ENCODE assay signal across 28 cellular contexts in the genomic region with DNA sequence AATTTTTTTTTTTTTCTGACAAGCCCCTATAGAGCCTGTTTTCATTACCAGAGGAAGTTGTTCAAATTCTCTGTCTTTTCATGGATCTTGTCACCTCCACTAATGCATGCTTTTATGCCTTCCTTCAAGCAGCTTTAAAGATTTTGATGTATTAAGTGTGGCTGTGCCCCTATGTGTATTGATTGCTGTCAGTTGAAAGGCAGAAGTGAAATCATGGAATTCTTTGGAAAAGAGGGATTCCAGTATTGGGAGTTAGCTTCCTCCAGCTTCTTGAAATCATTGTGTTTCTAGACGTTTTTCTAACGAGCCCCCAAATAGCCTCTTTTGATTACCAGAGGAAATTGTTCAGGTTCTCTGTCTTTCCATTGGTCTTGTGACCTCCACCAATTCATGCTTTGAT.
"Had no signal": no experiment of that assay in that cellular context is flagged by ENCODE, and none has a peak within 500 bp of the region (broad histone marks: within the 10 kb centered on the region; RNA-seq: fewer than 3 reads in every experiment).

No MANE protein-coding gene starts in this region.

- H3K27ac ChIP-seq: colonic mucosa, coronary artery, dorsolateral prefrontal cortex, epithelial cell of prostate, esophagus muscularis mucosa, esophagus squamous epithelium, foreskin keratinocyte, gastrocnemius medialis, gastroesophageal sphincter, heart left ventricle, heart right ventricle had no signal

- ATAC-seq: effector memory CD8-positive, alpha-beta T cell; esophagus mucosa; foreskin keratinocyte; gastrocnemius medialis; gastroesophageal sphincter; heart left ventricle; heart right ventricle had no signal

- FAIRE-seq: colon, endometrium, endothelial cell of umbilical vein, frontal cortex had no signal

- H3K4me3 ChIP-seq: colonic mucosa, coronary artery, dorsolateral prefrontal cortex, esophagus muscularis mucosa, esophagus squamous epithelium, gastrocnemius medialis, gastroesophageal sphincter, heart left ventricle, heart right ventricle had no signal

- H3K27me3 ChIP-seq: colonic mucosa, dorsolateral prefrontal cortex, esophagus muscularis mucosa, esophagus squamous epithelium, foreskin keratinocyte, gastrocnemius medialis, gastroesophageal sphincter, heart left ventricle, heart right ventricle had no signal

- H3K9me3 ChIP-seq: colonic mucosa, esophagus muscularis mucosa, esophagus squamous epithelium, gastrocnemius medialis, gastroesophageal sphincter, heart left ventricle, heart right ventricle had no signal

- DNase-seq: colonic mucosa; cortex of kidney; dermis blood vessel endothelial cell; dorsolateral prefrontal cortex; effector CD4-positive, alpha-beta T cell; effector CD8-positive, alpha-beta T cell; effector memory CD4-positive, alpha-beta T cell; effector memory CD8-positive, alpha-beta T cell; endodermal cell; erythroblast; esophagus squamous epithelium; foreskin fibroblast; foreskin keratinocyte; foreskin melanocyte; gastrocnemius medialis; glutamatergic neuron; head of caudate nucleus; heart left ventricle; heart right ventricle had no signal

- H3K36me3 ChIP-seq: colonic mucosa, esophagus muscularis mucosa, esophagus squamous epithelium, gastrocnemius medialis, gastroesophageal sphincter, heart left ventricle, heart right ventricle had no signal
